ENCODE assay signal across 8 cellular contexts in the genomic region with DNA sequence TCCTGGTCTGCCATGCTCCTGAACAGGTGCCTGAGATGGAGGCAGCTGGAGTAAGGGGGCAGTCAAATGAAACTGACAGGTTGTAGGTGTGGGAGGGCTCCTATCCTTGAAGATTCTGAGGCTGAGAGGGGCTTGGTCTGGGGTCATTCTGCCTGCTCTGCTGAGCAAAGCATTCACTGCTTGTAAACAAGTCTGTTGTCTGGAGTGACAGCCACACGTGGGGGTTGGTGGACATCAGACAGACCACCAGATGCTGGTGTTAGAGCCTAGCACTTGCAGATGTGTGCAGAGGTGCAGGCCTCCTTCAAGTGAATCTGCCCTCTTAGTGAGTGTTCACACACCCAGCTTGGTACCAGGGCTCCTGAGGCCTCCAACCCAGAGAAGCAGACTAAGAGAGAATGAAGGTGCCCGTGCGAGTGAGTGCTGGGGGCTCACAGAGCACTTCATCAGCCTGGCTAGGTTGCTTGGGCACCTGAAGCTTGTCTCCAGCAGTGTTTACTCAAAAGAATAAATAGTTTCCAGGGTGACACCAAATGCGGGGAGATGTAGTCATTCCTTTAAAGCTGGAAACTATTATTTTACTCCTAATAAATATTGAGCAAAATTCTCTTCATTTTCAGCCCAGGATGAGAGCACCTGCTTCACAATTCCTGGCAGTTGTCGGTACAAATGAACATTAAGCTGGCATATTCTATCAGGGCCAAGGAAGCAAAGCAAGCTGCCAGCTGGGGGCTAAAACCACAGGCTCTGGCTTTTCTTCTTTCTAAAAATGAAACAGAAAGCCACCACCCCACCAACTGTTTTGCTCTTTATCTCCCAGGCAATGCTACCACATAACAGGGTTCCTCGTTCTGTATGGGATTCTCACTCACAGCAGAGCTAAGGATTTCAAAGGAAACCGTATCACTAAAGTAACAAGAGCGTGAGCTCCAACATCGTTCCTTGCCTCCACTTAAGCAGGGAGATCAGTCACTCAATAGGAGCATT.
A peak's percentile ranks its signal among the peaks of the same experiment; 100 is the strongest.
DNase-seq lines count a peak whose midpoint lies in the region; ATAC-seq and TF ChIP-seq lines count a peak whose summit lies in the region.

No MANE protein-coding gene starts in this region.

- DNase-seq in CD4-positive, alpha-beta T cell, result no peak
- DNase-seq in GM19238 (ENCODE audit: insufficient read length, low spot score) (peak; percentile 54), sigmoid colon (no peak), dermis blood vessel endothelial cell (no peak), anterior cingulate cortex (lab: John Stamatoyannopoulos, UW) (no peak)
- DNase-seq in activated CD8-positive, alpha-beta T cell treated with anti-CD3 and anti-CD28 coated beads, Interleukin-2, amount 10 ng/mL, durations not matched to agents 7 days and 5 days, result peak; percentile 70

- no peak for TF ChIP-seq POLR2A in sigmoid colon (IDR thresholded peaks at IDR 0.05)

- no peak for TF ChIP-seq EP300 in sigmoid colon (IDR thresholded peaks at IDR 0.05)

- no peaks in the 10 kb centered on the region for H3K9me3 ChIP-seq in CD4-positive, alpha-beta T cell (ENCODE audit: control insufficient read depth, low read length)
- H3K9me3 ChIP-seq in sigmoid colon, result no peaks in the 10 kb centered on the region

- no peaks in the 10 kb centered on the region for H3K36me3 Mint-ChIP-seq in CD4-positive, alpha-beta T cell (ENCODE audit: low read depth)
- peaks cover 2% of the 10 kb centered on the region for H3K36me3 Mint-ChIP-seq in activated CD8-positive, alpha-beta T cell treated with anti-CD3 and anti-CD28 coated beads, Interleukin-2, amount 10 ng/mL, durations not matched to agents 7 days and 5 days (ENCODE audit: low read depth)

- POLR2A ChIA-PET in CD4-positive, alpha-beta T cell (lab: Charles Lee), result interaction anchor here (1.3 kb wide), 1 partner anchor 15 kb away, joined by 3 read pairs; no protein-coding TSS in a partner anchor
- POLR2A ChIA-PET in activated CD8-positive, alpha-beta T cell treated with anti-CD3 and anti-CD28 coated beads, Interleukin-2, amount 10 ng/mL, durations not matched to agents 7 days and 5 days (lab: Charles Lee), result interaction anchor here (0.8 to 1.3 kb wide), 5 partner anchors 12 to 867 kb away, joined by 3 to 7 read pairs (median 3); no protein-coding TSS in a partner anchor

- CTCF ChIA-PET in CD4-positive, alpha-beta T cell (lab: Charles Lee), result no interaction called here
- CTCF ChIA-PET in activated CD8-positive, alpha-beta T cell treated with anti-CD3 and anti-CD28 coated beads, Interleukin-2, amount 10 ng/mL, durations not matched to agents 7 days and 5 days (lab: Charles Lee), result interaction anchor here (1.0 to 2.2 kb wide), 7 partner anchors 12 to 80 kb away, joined by 3 to 15 read pairs (median 5); no protein-coding TSS in a partner anchor

- intact Hi-C loops in CD4-positive, alpha-beta T cell (cut with DNase I, micrococcal nuclease), result no loop called here
- intact Hi-C loops in sigmoid colon (cut with DNase I), result no loop called here

- no peak overlapping the region for H3K27ac ChIP-seq in CD4-positive, alpha-beta T cell (ENCODE audit: low read depth, low read length)
- H3K27ac ChIP-seq in sigmoid colon, result peak overlapping the region; percentile 0 to 49 (median 40)

- no peak overlapping the region for H3K4me3 Mint-ChIP-seq in CD4-positive, alpha-beta T cell
- H3K4me3 Mint-ChIP-seq in activated CD8-positive, alpha-beta T cell treated with anti-CD3 and anti-CD28 coated beads, Interleukin-2, amount 10 ng/mL, durations not matched to agents 7 days and 5 days, result peak overlapping the region; percentile 34

- H3K4me3 ChIP-seq in sigmoid colon, result no peak overlapping the region

- no peaks in the 10 kb centered on the region for H3K27me3 Mint-ChIP-seq in CD4-positive, alpha-beta T cell
- H3K27me3 Mint-ChIP-seq in activated CD8-positive, alpha-beta T cell treated with anti-CD3 and anti-CD28 coated beads, Interleukin-2, amount 10 ng/mL, durations not matched to agents 7 days and 5 days (ENCODE audit: low read depth), result no peaks in the 10 kb centered on the region

- peaks cover 0 to 43% (median 22%) of the 10 kb centered on the region in 4 donors for H3K4me1 ChIP-seq in sigmoid colon

- no peaks in the 10 kb centered on the region for H3K9me3 Mint-ChIP-seq in CD4-positive, alpha-beta T cell
- no peaks in the 10 kb centered on the region for H3K9me3 Mint-ChIP-seq in activated CD8-positive, alpha-beta T cell treated with anti-CD3 and anti-CD28 coated beads, Interleukin-2, amount 10 ng/mL, durations not matched to agents 7 days and 5 days (ENCODE audit: insufficient read depth)

- no peaks in the 10 kb centered on the region for H3K36me3 ChIP-seq in sigmoid colon

- 49 to 71% methylated on average over 9 of the region's 9 CpGs for WGBS in sigmoid colon, 2 donors

- H3K4me1 Mint-ChIP-seq in CD4-positive, alpha-beta T cell (ENCODE audit: low read depth), result peaks cover 26% of the 10 kb centered on the region
- peaks cover 27% of the 10 kb centered on the region for H3K4me1 Mint-ChIP-seq in activated CD8-positive, alpha-beta T cell treated with anti-CD3 and anti-CD28 coated beads, Interleukin-2, amount 10 ng/mL, durations not matched to agents 7 days and 5 days (ENCODE audit: low read depth)

- no peaks in the 10 kb centered on the region for H3K27me3 ChIP-seq in CD4-positive, alpha-beta T cell (ENCODE audit: control insufficient read depth, insufficient read depth, low read length)
- H3K27me3 ChIP-seq in sigmoid colon, result no peaks in the 10 kb centered on the region

- peak; percentile 34 for ATAC-seq in CD4-positive, alpha-beta T cell (ENCODE audit: poor library complexity)
- peak; percentile 83 for ATAC-seq in HG03175 (IDR thresholded peaks at IDR 0.05; ENCODE audit: unreplicated experiment)
- ATAC-seq in activated CD8-positive, alpha-beta T cell treated with anti-CD3 and anti-CD28 coated beads, Interleukin-2, amount 10 ng/mL, durations not matched to agents 7 days and 5 days, result peak; percentile 88
- ATAC-seq in HG03039 (IDR thresholded peaks at IDR 0.05; ENCODE audit: unreplicated experiment), result no peak

- no peak for TF ChIP-seq CTCF in CD4-positive, alpha-beta T cell (IDR thresholded peaks at IDR 0.05)
- TF ChIP-seq CTCF in sigmoid colon (IDR thresholded peaks at IDR 0.05), result no peak

- H3K27ac Mint-ChIP-seq in CD4-positive, alpha-beta T cell, result peak overlapping the region; percentile 33
- H3K27ac Mint-ChIP-seq in activated CD8-positive, alpha-beta T cell treated with anti-CD3 and anti-CD28 coated beads, Interleukin-2, amount 10 ng/mL, durations not matched to agents 7 days and 5 days, result peak overlapping the region; percentile 69

Comparison
In these comparisons a context has a peak if more than half of its experiments do, and no peak if none do; other contexts are left out.
1. DNase-seq: peak in GM19238 (single experiment) and activated CD8-positive, alpha-beta T cell treated with anti-CD3 and anti-CD28 coated beads, Interleukin-2, amount 10 ng/mL, durations not matched to agents 7 days and 5 days (single experiment); none in CD4-positive, alpha-beta T cell (0 of 10), sigmoid colon (single experiment), dermis blood vessel endothelial cell (single experiment) and anterior cingulate cortex (0 of 58).